Comparison of ENCODE assay signal across 19 cellular contexts in the genomic region with DNA sequence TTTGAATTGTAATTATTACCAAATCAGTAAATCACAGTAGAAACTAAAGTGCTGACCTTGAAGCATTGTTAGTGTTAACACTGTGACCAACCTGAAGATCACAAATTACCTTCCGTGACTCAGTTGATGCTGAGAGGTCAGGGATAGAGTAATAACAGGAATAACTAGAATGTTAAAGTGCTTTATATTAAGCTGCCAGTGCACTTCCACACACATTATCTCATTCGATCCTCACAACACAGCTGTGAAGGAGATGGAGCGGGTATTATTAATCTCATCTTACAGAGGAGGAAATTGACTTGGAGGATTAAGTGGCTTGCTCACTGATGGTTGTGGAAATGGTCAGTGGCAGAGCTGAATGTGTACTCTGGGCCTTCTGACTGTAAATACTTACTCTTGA.
DNase-seq lines count a peak whose midpoint lies in the region; ATAC-seq, FAIRE-seq and TF ChIP-seq lines count a peak whose summit lies in the region.
"Had no signal": no experiment of that assay in that cellular context is flagged by ENCODE, and none has a peak within 500 bp of the region (broad histone marks: within the 10 kb centered on the region; RNA-seq: fewer than 3 reads in every experiment).

No MANE protein-coding gene starts in this region.

- BruUV-seq in HepG2 (replicated peaks; lab: Mats Ljungman, UMichigan), result no TSS peak

- H3K9me3 ChIP-seq in right atrium auricular region, result no peaks in the 10 kb centered on the region
- no peaks in the 10 kb centered on the region for H3K9me3 ChIP-seq in right cardiac atrium (ENCODE audit: control insufficient read depth, low read length)
- H3K9me3 ChIP-seq in HepG2 (ENCODE audit: low read length), result peaks cover 18% of the 10 kb centered on the region

- peaks cover 0 to 48% of the 10 kb centered on the region in 2 donors for H3K4me1 ChIP-seq in right atrium auricular region
- H3K4me1 ChIP-seq in right cardiac atrium (ENCODE audit: control insufficient read depth, insufficient read depth, low read length), result peaks cover 14% of the 10 kb centered on the region
- H3K4me1 ChIP-seq in HepG2 (ENCODE audit: insufficient read depth, low read length), result peaks cover 14% of the 10 kb centered on the region

- H3K27me3 ChIP-seq in right atrium auricular region (no peaks in the 10 kb centered on the region), right cardiac atrium (ENCODE audit: control insufficient read depth, insufficient read depth) (no peaks in the 10 kb centered on the region), HepG2 (ENCODE audit: control insufficient read depth in 1 of 2, insufficient read depth in 2 of 2, low read length in 2 of 2) (no peaks in the 10 kb centered on the region)

- H3K36me3 ChIP-seq in right atrium auricular region, result no peaks in the 10 kb centered on the region
- no peaks in the 10 kb centered on the region for H3K36me3 ChIP-seq in HepG2 (replicated peaks in 1 of 2; ENCODE audit: control insufficient read depth in 1 of 2, insufficient read depth in 2 of 2, low read length in 2 of 2)

- H4K20me1 ChIP-seq in HepG2 (ENCODE audit: insufficient read depth, low read length), result no peaks in the 10 kb centered on the region

- no peak overlapping the region for H3K4me3 ChIP-seq in right atrium auricular region
- H3K4me3 ChIP-seq in right cardiac atrium (ENCODE audit: low read length), result no peak overlapping the region
- no peak overlapping the region for H3K4me3 ChIP-seq in HepG2 (replicated peaks in 1 of 3; ENCODE audit: insufficient read depth in 1 of 3, low read depth in 2 of 3, low read length in 3 of 3)

- no peak overlapping the region for H3K9ac ChIP-seq in HepG2 (ENCODE audit: insufficient read depth, low read depth, low read length)

- H3K27ac ChIP-seq in right atrium auricular region (peak overlapping the region; percentile 66 to 85), right cardiac atrium (ENCODE audit: low read length) (peak overlapping the region; percentile 94), HepG2 (ENCODE audit: extremely low read length, insufficient read depth, low read length) (no peak overlapping the region)
- H3K27ac ChIP-seq: HL-60 had no signal

- TF ChIP-seq POLR2A in HepG2 (IDR thresholded peaks at IDR 0.05; ENCODE audit: insufficient read depth in 1 of 2, low read depth in 2 of 2, low read length in 2 of 2), result no peak

- ATAC-seq in Right ventricle myocardium inferior, result no peak
- ATAC-seq in right cardiac atrium, result no peak
- no peak for ATAC-seq in HepG2
- ATAC-seq: naive thymus-derived CD8-positive, alpha-beta T cell had no signal

- H3K4me1 Mint-ChIP-seq in activated naive CD8-positive, alpha-beta T cell treated with anti-CD3 and anti-CD28 coated beads for 36 hours, result peaks cover 2% of the 10 kb centered on the region

- WGBS in right cardiac atrium, result 50% methylated on average over 3 of the region's 3 CpGs
- WGBS in HepG2 (ENCODE audit: low lambda C conversion rate), result 73% methylated on average over 3 of the region's 3 CpGs

- peak overlapping the region; percentile 34 for H3K27ac Mint-ChIP-seq in activated naive CD8-positive, alpha-beta T cell treated with anti-CD3 and anti-CD28 coated beads for 36 hours
- H3K27ac Mint-ChIP-seq: CD4-positive, alpha-beta T cell; T-helper 1 cell treated with Interleukin-12 subunit alpha and Interleukin-12 subunit beta and Interleukin-4 antibody, amounts not matched to agents 30 μg/mL and 1 μg/mL, for 36 hours had no signal

- H3K4me3 Mint-ChIP-seq in activated naive CD8-positive, alpha-beta T cell treated with anti-CD3 and anti-CD28 coated beads for 36 hours, result no peak overlapping the region
- H3K4me3 Mint-ChIP-seq: CD4-positive, alpha-beta T cell; naive thymus-derived CD8-positive, alpha-beta T cell; T-helper 1 cell treated with Interleukin-12 subunit alpha and Interleukin-12 subunit beta and Interleukin-4 antibody, amounts not matched to agents 30 μg/mL and 1 μg/mL, for 36 hours had no signal

- H2AFZ ChIP-seq in HepG2 (ENCODE audit: low read length), result no peak overlapping the region

- intact Hi-C loops in Right ventricle myocardium inferior (cut with DNase I) (no loop called here), right cardiac atrium (cut with DNase I) (no loop called here), HepG2 (cut with micrococcal nuclease; ENCODE audit: unreplicated experiment) (loop anchor here (10.0 kb wide), 1 partner anchor 416 kb away; no protein-coding TSS in a partner anchor)

- no peak for FAIRE-seq in HepG2 (lab: Jason Lieb, UNC)

- H3K79me2 ChIP-seq in HepG2 (ENCODE audit: insufficient read depth, low read length), result no peaks in the 10 kb centered on the region

- no peak for DNase-seq in right atrium auricular region (ENCODE audit: low spot score)
- no peak for DNase-seq in Right ventricle myocardium inferior (ENCODE audit: missing footprints)
- no peak for DNase-seq in activated naive CD8-positive, alpha-beta T cell treated with anti-CD3 and anti-CD28 coated beads for 36 hours
- DNase-seq in right cardiac atrium, result no peak
- no peak for DNase-seq in NK-92 (lab: John Stamatoyannopoulos, UW; ENCODE audit: unreplicated experiment)
- no peak for DNase-seq in NCI-H2196 (lab: John Stamatoyannopoulos, UW; ENCODE audit: unreplicated experiment)
- no peak for DNase-seq in T1000 (lab: John Stamatoyannopoulos, UW)
- no peak for DNase-seq in HepG2 (ENCODE audit: low spot score)
- DNase-seq: ACHN; activated naive CD4-positive, alpha-beta T cell; CD4-positive, alpha-beta T cell; naive thymus-derived CD8-positive, alpha-beta T cell; NCI-H1092; NCI-H2171; SHP77; stimulated activated naive CD4-positive, alpha-beta T cell had no signal

- H3K27me3 Mint-ChIP-seq in activated naive CD8-positive, alpha-beta T cell treated with anti-CD3 and anti-CD28 coated beads for 36 hours, result no peaks in the 10 kb centered on the region
- H3K27me3 Mint-ChIP-seq: CD4-positive, alpha-beta T cell; naive thymus-derived CD8-positive, alpha-beta T cell; progenitor cell of endocrine pancreas had no signal

- H3K9me3 Mint-ChIP-seq in activated naive CD8-positive, alpha-beta T cell treated with anti-CD3 and anti-CD28 coated beads for 36 hours, result no peaks in the 10 kb centered on the region
- H3K9me3 Mint-ChIP-seq: CD4-positive, alpha-beta T cell; T-helper 1 cell treated with Interleukin-12 subunit alpha and Interleukin-12 subunit beta and Interleukin-4 antibody, amounts not matched to agents 30 μg/mL and 1 μg/mL, for 36 hours had no signal

- CTCF ChIA-PET in HepG2 (lab: Yijun Ruan, JAX; ENCODE audit: low intra/inter-chr PET ratio, low total read pairs), result no interaction called here

- TF ChIP-seq CTCF in right atrium auricular region (IDR thresholded peaks at IDR 0.05) (no peak), HepG2 (CRISPR knock-in tag; IDR thresholded peaks at IDR 0.05) (no peak)

- no peak for TF ChIP-seq RAD21 in HepG2 (CRISPR knock-in tag; IDR thresholded peaks at IDR 0.05)

- no peaks in the 10 kb centered on the region for H3K36me3 Mint-ChIP-seq in activated naive CD8-positive, alpha-beta T cell treated with anti-CD3 and anti-CD28 coated beads for 36 hours
- H3K36me3 Mint-ChIP-seq: naive thymus-derived CD8-positive, alpha-beta T cell had no signal

- H3K4me2 ChIP-seq in HepG2 (ENCODE audit: low read depth, low read length), result no peak overlapping the region

- in situ Hi-C loops in HepG2 (cut with HindIII; ENCODE audit: extremely low pct_ligation_motif_present, low pct_unique_long_range_greater_than_20kb), result loop anchor here (25.0 kb wide), 1 partner anchor 398 kb away; the partner anchor contains the start of gene DMRT3

- TF ChIP-seq EP300 in HepG2 (IDR thresholded peaks at IDR 0.05; ENCODE audit: low read depth in 2 of 2, low read length in 2 of 2) (no peak), HepG2 (CRISPR knock-in tag; IDR thresholded peaks at IDR 0.05; ENCODE audit: borderline replicate concordance) (no peak)

- POLR2A ChIA-PET in HepG2 (lab: Yijun Ruan, JAX), result no interaction called here

TF ChIP-seq in HepG2, 621 proteins besides CTCF, POLR2A, EP300 and RAD21 (continues in another document):
- no peak for TF ChIP-seq SP140L (CRISPR knock-in tag; IDR thresholded peaks at IDR 0.05; ENCODE audit: borderline replicate concordance)
- TF ChIP-seq AGO1 (IDR thresholded peaks at IDR 0.05; ENCODE audit: low read depth, low read length, poor library complexity, severe bottlenecking), result no peak
- no peak for TF ChIP-seq MTA3 (CRISPR knock-in tag; IDR thresholded peaks at IDR 0.05)
- TF ChIP-seq PAXIP1 (CRISPR knock-in tag; conservative IDR thresholded peaks at IDR 0.05), result no peak
- TF ChIP-seq ZNF335 (CRISPR knock-in tag; IDR thresholded peaks at IDR 0.05), result no peak
- TF ChIP-seq YY1 (IDR thresholded peaks at IDR 0.05; ENCODE audit: insufficient read depth, insufficient replicate concordance, low read depth, low read length), result no peak
- no peak for TF ChIP-seq ZNF350 (CRISPR knock-in tag; IDR thresholded peaks at IDR 0.05; ENCODE audit: borderline replicate concordance, low read depth)
- no peak for TF ChIP-seq CCDC6 (CRISPR knock-in tag; IDR thresholded peaks at IDR 0.05)
- no peak for TF ChIP-seq ZSCAN29 (CRISPR knock-in tag; conservative IDR thresholded peaks at IDR 0.05)
- no peak for TF ChIP-seq ZNF256 (CRISPR knock-in tag; conservative IDR thresholded peaks at IDR 0.05)
